Comparison of ENCODE assay signal across 37 cellular contexts in the genomic region with DNA sequence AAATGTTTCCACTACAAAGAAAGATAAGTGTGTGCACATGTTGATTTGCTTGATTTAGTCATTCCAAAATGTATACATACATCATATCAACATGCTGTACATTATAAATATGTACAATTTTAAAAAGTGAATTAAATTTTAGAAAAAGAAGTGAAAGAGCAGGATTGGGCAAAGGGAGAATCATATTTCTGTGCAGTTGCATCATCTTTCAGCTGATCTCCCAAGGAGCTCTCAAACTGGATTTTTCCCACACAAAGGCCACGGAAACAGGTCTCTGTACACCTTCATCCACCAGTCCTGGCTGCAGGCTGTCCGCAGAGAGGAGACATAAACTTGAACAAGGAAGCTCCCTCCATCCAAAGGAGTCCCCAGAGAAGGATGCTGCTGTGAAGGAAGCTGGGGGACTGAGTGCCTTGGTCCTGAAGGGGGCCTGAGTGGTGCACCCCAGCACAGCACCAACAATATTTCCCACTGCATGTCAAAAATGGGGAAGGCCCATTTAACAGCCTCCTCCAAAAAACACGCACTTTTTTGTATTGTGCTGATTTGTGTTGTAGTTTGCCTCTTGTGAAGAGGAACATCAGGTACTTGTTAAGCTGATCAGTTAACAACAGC.
"Had no signal": no experiment of that assay in that cellular context is flagged by ENCODE, and none has a peak within 500 bp of the region (broad histone marks: within the 10 kb centered on the region; RNA-seq: fewer than 3 reads in every experiment).

No MANE protein-coding gene starts in this region.

- H3K36me3 Mint-ChIP-seq: activated naive CD8-positive, alpha-beta T cell treated with anti-CD3 and anti-CD28 coated beads for 36 hours had no signal

- H3K27ac Mint-ChIP-seq: activated CD4-positive, alpha-beta T cell treated with anti-CD3 and anti-CD28 coated beads, Interleukin-2, amount 10 ng/mL, durations not matched to agents 24 days and 14 days; activated CD8-positive, alpha-beta T cell treated with anti-CD3 and anti-CD28 coated beads for 36 hours; activated T-cell treated with anti-CD3 and anti-CD28 coated beads, Interleukin-2, amount 50 U/mL, for 72 hours; activated T-helper 17 cell treated with anti-CD3 and anti-CD28 coated beads, Interleukin-2, amount 50 U/mL, for 72 hours had no signal

- H3K4me1 Mint-ChIP-seq: activated CD4-positive, alpha-beta T cell treated with anti-CD3 and anti-CD28 coated beads, Interleukin-2, amount 10 ng/mL, durations not matched to agents 24 days and 14 days; activated T-helper 17 cell treated with anti-CD3 and anti-CD28 coated beads, Interleukin-2, amount 50 U/mL, for 72 hours had no signal

- H3K27me3 ChIP-seq: body of pancreas, breast epithelium, MG63 had no signal

- DNase-seq: activated CD4-positive, alpha-beta T cell treated with anti-CD3 and anti-CD28 coated beads, Interleukin-2, amount 10 ng/mL, durations not matched to agents 24 days and 14 days; activated CD4-positive, alpha-beta T cell treated with anti-CD3 and anti-CD28 coated beads, Interleukin-2, amount 50 U/mL, for 4 hours; activated CD4-positive, CD25-positive, alpha-beta regulatory T cell; activated CD8-positive, alpha-beta T cell treated with anti-CD3 and anti-CD28 coated beads for 36 hours; activated effector memory CD4-positive, alpha-beta T cell treated with anti-CD3 and anti-CD28 coated beads, Interleukin-2, amount 50 U/mL, for 16 hours; activated naive CD4-positive, alpha-beta T cell; activated naive CD4-positive, alpha-beta T cell treated with anti-CD3 and anti-CD28 coated beads, Interleukin-2, amount 50 U/mL, for 16 hours; activated naive CD8-positive, alpha-beta T cell treated with anti-CD3 and anti-CD28 coated beads for 36 hours; activated T-cell treated with anti-CD3 and anti-CD28 coated beads, Interleukin-2, amount 50 U/mL, for 1 hour; activated T-cell treated with anti-CD3 and anti-CD28 coated beads, Interleukin-2, amount 50 U/mL, for 72 hours; amygdala; body of pancreas; Karpas-422; KBM-7; MG63; NCI-H1048; NCI-H1436 treated with DMSO at 0.1 percent for 48 hours; NCI-H1694 treated with DMSO at 0.1 percent for 48 hours; NCI-H2029; NCI-H2171 treated with DMSO at 0.1 percent for 48 hours; NCI-H2227 treated with DMSO at 0.1 percent for 48 hours; NCI-H446; NCI-H510A treated with DMSO at 0.1 percent for 48 hours; NCI-H526 treated with DMSO at 0.1 percent for 48 hours; NCI-H774; NK-92 treated with Interleukin-12 subunit alpha and Interleukin-12 subunit beta, amount 100 ng/mL, for 24 hours; PC-9; SIG-M5; T-helper 1 cell; T-helper 2 cell; T-helper 9 cell; WERI-Rb-1 had no signal

- H3K4me3 Mint-ChIP-seq: activated CD4-positive, alpha-beta T cell treated with anti-CD3 and anti-CD28 coated beads, Interleukin-2, amount 10 ng/mL, durations not matched to agents 24 days and 14 days; activated CD8-positive, alpha-beta T cell treated with anti-CD3 and anti-CD28 coated beads for 36 hours; activated naive CD8-positive, alpha-beta T cell treated with anti-CD3 and anti-CD28 coated beads for 36 hours; activated T-cell treated with anti-CD3 and anti-CD28 coated beads, Interleukin-2, amount 50 U/mL, for 72 hours; activated T-helper 17 cell treated with anti-CD3 and anti-CD28 coated beads, Interleukin-2, amount 50 U/mL, for 72 hours had no signal

- ATAC-seq: activated CD8-positive, alpha-beta T cell treated with anti-CD3 and anti-CD28 coated beads for 36 hours; activated T-cell treated with anti-CD3 and anti-CD28 coated beads, Interleukin-2, amount 50 U/mL, for 72 hours; activated T-helper 17 cell treated with anti-CD3 and anti-CD28 coated beads, Interleukin-2, amount 50 U/mL, for 72 hours; body of pancreas; Right ventricle myocardium inferior; SK-N-SH treated with all-trans-retinoic acid at 6 μM for 48 hours had no signal

- H3K27ac ChIP-seq: body of pancreas, breast epithelium, PC-9, RWPE1, WERI-Rb-1 had no signal

- H3K4me3 ChIP-seq: body of pancreas, breast epithelium, MG63, PC-9 had no signal

- H3K9me3 Mint-ChIP-seq: activated CD4-positive, alpha-beta T cell treated with anti-CD3 and anti-CD28 coated beads, Interleukin-2, amount 10 ng/mL, durations not matched to agents 24 days and 14 days; activated CD8-positive, alpha-beta T cell treated with anti-CD3 and anti-CD28 coated beads for 36 hours; activated naive CD8-positive, alpha-beta T cell treated with anti-CD3 and anti-CD28 coated beads for 36 hours; activated T-helper 17 cell treated with anti-CD3 and anti-CD28 coated beads, Interleukin-2, amount 50 U/mL, for 72 hours had no signal

- H3K36me3 ChIP-seq: breast epithelium, MG63, WERI-Rb-1 had no signal

- H3K4me2 ChIP-seq: PC-9 had no signal

- H3K9me3 ChIP-seq: body of pancreas, breast epithelium, MG63 had no signal

- H2AFZ ChIP-seq: PC-9 had no signal

- H3K4me1 ChIP-seq: body of pancreas, breast epithelium had no signal
